Comparison of ENCODE assay signal across 12 cellular contexts in genomic region chr13:30905932-30906383, GRCh38. TPM values are rescaled to one million over a fixed set of nuclear protein-coding genes. Genes with fewer than 3 reads are reported as not detected.
A peak's percentile ranks its signal among the peaks of the same experiment; 100 is the strongest.
DNase-seq lines count a peak whose midpoint lies in the region; ATAC-seq and TF ChIP-seq lines count a peak whose summit lies in the region.
"Had no signal": no experiment of that assay in that cellular context is flagged by ENCODE, and none has a peak within 500 bp of the region (broad histone marks: within the 10 kb centered on the region; RNA-seq: fewer than 3 reads in every experiment).

MEDAG (plus strand) TSS chr13:30906271; CDS start chr13:30906516, 245 bp downstream.

- peaks cover 18% of the 10 kb centered on the region for H3K4me1 Mint-ChIP-seq in type B pancreatic cell (ENCODE audit: unreplicated experiment)

- WGBS in adipose tissue, 3 donors = 5 to 11% (median 7%) methylated on average over 25 to 35 of the region's 35 CpGs

- H3K4me3 Mint-ChIP-seq in type B pancreatic cell = peak within 1 kb of the TSS; percentile 63
- H3K4me3 Mint-ChIP-seq: T-helper 1 cell treated with Interleukin-12 subunit alpha and Interleukin-12 subunit beta and Interleukin-4 antibody, amounts not matched to agents 30 μg/mL and 1 μg/mL, for 36 hours had no signal

- H3K27ac Mint-ChIP-seq in type B pancreatic cell = no peak within 1 kb of the TSS
- H3K27ac Mint-ChIP-seq: T-helper 1 cell treated with Interleukin-12 subunit alpha and Interleukin-12 subunit beta and Interleukin-4 antibody, amounts not matched to agents 30 μg/mL and 1 μg/mL, for 36 hours had no signal

- peaks cover 5% of the 10 kb centered on the region for H3K36me3 Mint-ChIP-seq in type B pancreatic cell

- H3K4me3 ChIP-seq in fibroblast of villous mesenchyme (ENCODE audit: low read depth, low read length) = peak within 1 kb of the TSS; percentile 44
- H3K4me3 ChIP-seq: GM12878 had no signal

- H3K27ac ChIP-seq in adipose tissue (ENCODE audit: low read depth, low read length) = peak within 1 kb of the TSS; percentile 86

- peaks cover 66% of the 10 kb centered on the region for H3K27me3 Mint-ChIP-seq in type B pancreatic cell

- DNase-seq in fibroblast of villous mesenchyme (ENCODE audit: low read depth) (peak; percentile 61), myocyte (ENCODE audit: low read depth) (peak; percentile 52), type B pancreatic cell (ENCODE audit: extremely low spot score, unreplicated experiment) (no peak), HuH-7.5 (ENCODE audit: low spot score) (no peak), NCI-H2107 treated with DMSO at 0.1 percent for 48 hours (lab: John Stamatoyannopoulos, UW; ENCODE audit: unreplicated experiment) (no peak)
- no peak for DNase-seq in central memory CD4-positive, alpha-beta T cell
- DNase-seq: activated gamma-delta T cell treated with Interleukin-2 at 50 U/mL for 16 hours, NCI-H1105 treated with DMSO at 0.1 percent for 48 hours had no signal

- TF ChIP-seq CTCF in fibroblast of villous mesenchyme (IDR thresholded peaks at IDR 0.05; ENCODE audit: insufficient read depth, low read depth, low read length) (no peak), type B pancreatic cell (conservative IDR thresholded peaks at IDR 0.05) (no peak)

- no peak for ATAC-seq in HG03159 (IDR thresholded peaks at IDR 0.05; ENCODE audit: unreplicated experiment)
- ATAC-seq: GM12878 had no signal

- peaks cover 9% of the 10 kb centered on the region for H3K9me3 Mint-ChIP-seq in type B pancreatic cell
- H3K9me3 Mint-ChIP-seq: T-helper 1 cell treated with Interleukin-12 subunit alpha and Interleukin-12 subunit beta and Interleukin-4 antibody, amounts not matched to agents 30 μg/mL and 1 μg/mL, for 36 hours had no signal

RNA-seq across cellular contexts. Expression of gene MEDAG, which starts in this region (rescaled TPM):
- polyA plus RNA-seq in adipose tissue = 100 to 1,000 TPM in 2 of 3 donors, 1 to 10 TPM in 1; 7.4 to 260 (median 152) TPM
- total RNA-seq in fibroblast of villous mesenchyme (12.1 and 20.0 TPM in 2 replicates), myocyte (2.6 and 4.1 TPM in 2 replicates), type B pancreatic cell (ENCODE audit: low replicate concordance) (0.36 and 0.40 TPM in 2 replicates)
- 3.1 TPM for polyA plus RNA-seq in myocyte (2012)
- total RNA-seq: GM12878 had no signal

Comparison
In these comparisons a context has a peak if more than half of its experiments do, and no peak if none do; other contexts are left out.
1. DNase-seq: peak in fibroblast of villous mesenchyme (single experiment) and myocyte (single experiment); none in type B pancreatic cell (single experiment), HuH-7.5 (single experiment), NCI-H2107 treated with DMSO at 0.1 percent for 48 hours (single experiment) and central memory CD4-positive, alpha-beta T cell (single experiment).